ENCODE assay signal across 27 cellular contexts in the genomic region with DNA sequence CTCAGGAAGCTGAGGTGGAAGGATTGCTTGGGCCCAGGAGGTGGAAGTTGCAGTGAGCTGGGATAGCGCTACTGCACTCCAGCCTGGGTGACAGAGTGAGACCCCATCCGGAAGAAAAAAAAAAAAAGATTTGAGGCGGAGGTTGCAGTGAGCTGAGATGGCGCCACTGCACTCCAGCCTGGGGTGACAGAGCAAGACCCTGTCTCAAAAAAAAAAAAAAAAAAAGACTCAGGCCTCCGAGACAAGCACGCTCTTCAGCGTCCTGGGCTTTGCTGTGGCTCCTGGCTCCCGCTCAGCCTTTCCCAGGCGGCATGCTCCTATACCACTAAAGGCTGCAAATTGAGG. TPM values are rescaled to one million over a fixed set of nuclear protein-coding genes. Genes with fewer than 3 reads are reported as not detected.
A peak's percentile ranks its signal among the peaks of the same experiment; 100 is the strongest.
DNase-seq lines count a peak whose midpoint lies in the region; ATAC-seq and TF ChIP-seq lines count a peak whose summit lies in the region.
"Had no signal": no experiment of that assay in that cellular context is flagged by ENCODE, and none has a peak within 500 bp of the region (broad histone marks: within the 10 kb centered on the region; RNA-seq: fewer than 3 reads in every experiment).

No MANE protein-coding gene starts in this region.

- intact Hi-C loops in A673 (cut with micrococcal nuclease; ENCODE audit: unreplicated experiment): no loop called here

- no peak overlapping the region for H3K4me3 Mint-ChIP-seq in GM23338
- no peak overlapping the region for H3K4me3 Mint-ChIP-seq in neural crest cell
- H3K4me3 Mint-ChIP-seq: activated naive CD8-positive, alpha-beta T cell; activated T-cell treated with anti-CD3 and anti-CD28 coated beads, Interleukin-2, amount 50 U/mL, for 24 hours; mesothelial cell of epicardium; stimulated activated memory B cell treated with anti-CD40 and anti-IgM and Interleukin-4, amounts not matched to agents 10 μg/mL and 1 μg/mL and 100 μg/mL, for 72 hours; T-helper 1 cell treated with Interleukin-12 subunit alpha and Interleukin-12 subunit beta and Interleukin-4 antibody, amounts not matched to agents 30 μg/mL and 1 μg/mL, for 36 hours had no signal

- in situ Hi-C loops in KBM-7 (cut with MboI; ENCODE audit: low pct_unique_long_range_greater_than_20kb, low sequenced_read_pairs) (no loop called here), brain microvascular endothelial cell (cut with HindIII; ENCODE audit: low pct_ligation_motif_present, low sequenced_read_pairs) (no loop called here)

- no peaks in the 10 kb centered on the region for H3K27me3 ChIP-seq in GM23338 (ENCODE audit: insufficient read depth)
- H3K27me3 ChIP-seq in brain microvascular endothelial cell (replicated peaks): no peaks in the 10 kb centered on the region
- H3K27me3 ChIP-seq in A673 (replicated peaks; ENCODE audit: insufficient read depth, low read depth, low read length, poor library complexity): no peaks in the 10 kb centered on the region
- H3K27me3 ChIP-seq: SJCRH30, upper lobe of left lung had no signal

- H3K27ac Mint-ChIP-seq in GM23338 (no peak overlapping the region), neural crest cell (ENCODE audit: unreplicated experiment) (peak overlapping the region; percentile 50)
- H3K27ac Mint-ChIP-seq: activated naive CD8-positive, alpha-beta T cell; activated T-cell treated with anti-CD3 and anti-CD28 coated beads, Interleukin-2, amount 50 U/mL, for 24 hours; mesothelial cell of epicardium; stimulated activated memory B cell treated with anti-CD40 and anti-IgM and Interleukin-4, amounts not matched to agents 10 μg/mL and 1 μg/mL and 100 μg/mL, for 72 hours; T-helper 1 cell treated with Interleukin-12 subunit alpha and Interleukin-12 subunit beta and Interleukin-4 antibody, amounts not matched to agents 30 μg/mL and 1 μg/mL, for 36 hours had no signal

- POLR2A ChIA-PET in A673 (lab: Charles Lee; ENCODE audit: low non-redundant PET): no interaction called here

- H3K36me3 Mint-ChIP-seq in GM23338 (ENCODE audit: low read depth) (no peaks in the 10 kb centered on the region), neural crest cell (ENCODE audit: low read depth) (peaks cover 4% of the 10 kb centered on the region)
- H3K36me3 Mint-ChIP-seq: activated naive CD8-positive, alpha-beta T cell; mesothelial cell of epicardium; stimulated activated memory B cell treated with anti-CD40 and anti-IgM and Interleukin-4, amounts not matched to agents 10 μg/mL and 1 μg/mL and 100 μg/mL, for 72 hours had no signal

- TF ChIP-seq CTCF in GM23338 (conservative IDR thresholded peaks at IDR 0.05; ENCODE audit: low read depth in 2 of 2): no peak
- no peak for TF ChIP-seq CTCF in brain microvascular endothelial cell (IDR thresholded peaks at IDR 0.05; ENCODE audit: low read depth, low read length, missing control alignments)
- TF ChIP-seq CTCF in neural crest cell (conservative IDR thresholded peaks at IDR 0.05): no peak
- TF ChIP-seq CTCF in A673 (conservative IDR thresholded peaks at IDR 0.05; ENCODE audit: low read depth, low read length): no peak

- no peak for DNase-seq in GM23338 (ENCODE audit: low spot score)
- DNase-seq in KBM-7: peak; percentile 72
- no peak for DNase-seq in brain microvascular endothelial cell
- DNase-seq in neural crest cell (ENCODE audit: low read depth, low spot score): no peak
- no peak for DNase-seq in NK-92 (lab: John Stamatoyannopoulos, UW; ENCODE audit: unreplicated experiment)
- no peak for DNase-seq in EL
- no peak for DNase-seq in A673 (ENCODE audit: low spot score)
- DNase-seq: activated CD4-positive, alpha-beta T cell treated with anti-CD3 and anti-CD28 coated beads, Interleukin-2, amount 50 U/mL, for 1 hour; activated CD4-positive, CD25-positive, alpha-beta regulatory T cell; activated effector memory CD4-positive, alpha-beta T cell treated with anti-CD3 and anti-CD28 coated beads, Interleukin-2, amount 50 U/mL, for 16 hours; activated T-cell treated with anti-CD3 and anti-CD28 coated beads, Interleukin-2, amount 50 U/mL, for 24 hours; aorta; caudate nucleus; DMS79; effector CD8-positive, alpha-beta T cell; NCI-H2107; NCI-H446; NCI-H774; occipital lobe; stimulated activated CD4-positive, alpha-beta T cell treated with anti-CD3 and anti-CD28 coated beads, Interleukin-15, amount 100 ng/mL, for 24 hours; upper lobe of left lung had no signal

- H3F3A ChIP-seq in GM23338 (replicated peaks; ENCODE audit: low read depth): 0 out of 2 replicates have a peak, but pooled peaks cover 4% of the 10 kb centered on the region

- H3K9me3 ChIP-seq in A673 (ENCODE audit: low read depth, low read length, poor library complexity, severe bottlenecking): no peaks in the 10 kb centered on the region
- H3K9me3 ChIP-seq: SJCRH30, upper lobe of left lung had no signal

- H3K4me1 ChIP-seq in GM23338 (ENCODE audit: insufficient read depth) (no peaks in the 10 kb centered on the region), A673 (ENCODE audit: insufficient read depth, low read length, poor library complexity, severe bottlenecking) (no peaks in the 10 kb centered on the region)

- H3K36me3 ChIP-seq in GM23338 (ENCODE audit: insufficient read depth) (no peaks in the 10 kb centered on the region), brain microvascular endothelial cell (replicated peaks) (no peaks in the 10 kb centered on the region), A673 (ENCODE audit: insufficient read depth, low read length, poor library complexity, severe bottlenecking) (no peaks in the 10 kb centered on the region)
- H3K36me3 ChIP-seq: SJCRH30, upper lobe of left lung had no signal

- no peak overlapping the region for H3K4me3 ChIP-seq in GM23338
- no peak overlapping the region for H3K4me3 ChIP-seq in brain microvascular endothelial cell (ENCODE audit: low read depth, low read length)
- H3K4me3 ChIP-seq in A673 (ENCODE audit: low read depth, low read length, poor library complexity, severe bottlenecking): no peak overlapping the region
- H3K4me3 ChIP-seq: coronary artery, SJCRH30, upper lobe of left lung had no signal

- H3K79me2 ChIP-seq in GM23338 (replicated peaks; ENCODE audit: insufficient read depth): no peaks in the 10 kb centered on the region

- H3K9me3 Mint-ChIP-seq in GM23338 (no peaks in the 10 kb centered on the region; the same call in 1 of the 3 replicates), neural crest cell (peaks cover 2% of the 10 kb centered on the region)
- H3K9me3 Mint-ChIP-seq: activated T-cell treated with anti-CD3 and anti-CD28 coated beads, Interleukin-2, amount 50 U/mL, for 24 hours; stimulated activated memory B cell treated with anti-CD40 and anti-IgM and Interleukin-4, amounts not matched to agents 10 μg/mL and 1 μg/mL and 100 μg/mL, for 72 hours; T-helper 1 cell treated with Interleukin-12 subunit alpha and Interleukin-12 subunit beta and Interleukin-4 antibody, amounts not matched to agents 30 μg/mL and 1 μg/mL, for 36 hours had no signal

- H3K9me2 ChIP-seq in GM23338 (ENCODE audit: insufficient read depth): no peaks in the 10 kb centered on the region

- BruUV-seq in A673 (replicated peaks; lab: Mats Ljungman, UMichigan): no TSS peak

- peak; percentile 52 for ATAC-seq in GM23338
- ATAC-seq: stimulated activated memory B cell treated with anti-CD40 and anti-IgM and Interleukin-4, amounts not matched to agents 10 μg/mL and 1 μg/mL and 100 μg/mL, for 72 hours had no signal

- no peaks in the 10 kb centered on the region for H4K20me1 ChIP-seq in GM23338 (replicated peaks; ENCODE audit: insufficient read depth)

- peak overlapping the region; percentile 72 for H2AFZ ChIP-seq in GM23338

- CTCF ChIA-PET in A673 (lab: Charles Lee): interaction anchor here (0.6 to 0.7 kb wide), 2 partner anchors 67 to 202 kb away, joined by 8 to 10 read pairs; no protein-coding TSS in a partner anchor

- peaks cover 6% of the 10 kb centered on the region for H3K27me3 Mint-ChIP-seq in GM23338 (ENCODE audit: insufficient read depth, low read depth, poor library complexity)
- H3K27me3 Mint-ChIP-seq in neural crest cell (ENCODE audit: low read depth): peaks cover 3% of the 10 kb centered on the region
- H3K27me3 Mint-ChIP-seq: activated naive CD8-positive, alpha-beta T cell; activated T-cell treated with anti-CD3 and anti-CD28 coated beads, Interleukin-2, amount 50 U/mL, for 24 hours had no signal

- H3K27ac ChIP-seq in GM23338 (ENCODE audit: low read depth) (no peak overlapping the region), brain microvascular endothelial cell (peak overlapping the region; percentile 100), A673 (ENCODE audit: low read depth, low read length, poor library complexity, severe bottlenecking) (no peak overlapping the region)
- H3K27ac ChIP-seq: coronary artery, SJCRH30, upper lobe of left lung had no signal

- H3K4me2 ChIP-seq in GM23338: no peak overlapping the region

- H3K4me1 Mint-ChIP-seq in GM23338 (peaks cover 3% of the 10 kb centered on the region; the same call in 1 of the 3 replicates), neural crest cell (peaks cover 45% of the 10 kb centered on the region)

RNA-seq across cellular contexts. Expression of a gene that starts 11.0 kb away (rescaled TPM):
- 3.2 and 7.4 TPM in 2 replicates for total RNA-seq in GM23338 (2014; rRNA removed; shearing (Covaris generic))
- 0.63 and 1.3 TPM in 2 replicates for polyA plus RNA-seq in GM23338 (2016; fragmentation: Nextera tagmentation; extraction: Ambion mirVana)
- total RNA-seq in neural crest cell (19.5 and 21.1 TPM in 2 replicates), A673 (2021) (0.50 and 0.54 TPM in 2 replicates)

RNA-seq across cellular contexts. Expression of a gene that starts 19.7 kb away (rescaled TPM):
- total RNA-seq in GM23338 (2014; rRNA removed; shearing (Covaris generic)): 47.9 and 58.8 TPM in 2 replicates
- polyA plus RNA-seq in GM23338 (2016; fragmentation: Nextera tagmentation; extraction: Ambion mirVana): 31.5 and 39.5 TPM in 2 replicates
- total RNA-seq in neural crest cell (68.4 and 73.6 TPM in 2 replicates), A673 (2021) (77.5 and 89.2 TPM in 2 replicates)
